Comparison of ENCODE assay signal across 18 cellular contexts in genomic region chr16:86334062-86334461, GRCh38.
DNase-seq lines count a peak whose midpoint lies in the region; ATAC-seq and TF ChIP-seq lines count a peak whose summit lies in the region.
"Had no signal": no experiment of that assay in that cellular context is flagged by ENCODE, and none has a peak within 500 bp of the region (broad histone marks: within the 10 kb centered on the region; RNA-seq: fewer than 3 reads in every experiment).

No MANE protein-coding gene starts in this region.

- H3K36me3 ChIP-seq in hepatocyte (replicated peaks; ENCODE audit: insufficient read depth, low read depth) (no peaks in the 10 kb centered on the region), mesendoderm (ENCODE audit: control insufficient read depth, insufficient read depth, low read length) (no peaks in the 10 kb centered on the region), testis (ENCODE audit: low read depth, missing control alignments) (no peaks in the 10 kb centered on the region)
- H3K36me3 ChIP-seq: BLaER1, HAP-1 had no signal

- ATAC-seq in WTC11, result peak; percentile 52; the same call in 1 of the 2 replicates
- ATAC-seq: HepG2 had no signal

- H3K27ac ChIP-seq in hepatocyte (peak overlapping the region; percentile 46), mesendoderm (ENCODE audit: low read depth, low read length) (no peak overlapping the region), testis (no peak overlapping the region)
- H3K27ac ChIP-seq: BLaER1 had no signal

- peak overlapping the region; percentile 45 for H3K56ac ChIP-seq in mesendoderm (ENCODE audit: low read length)

- H2BK120ac ChIP-seq in mesendoderm (ENCODE audit: low read depth, low read length), result no peak overlapping the region

- H3K4me3 Mint-ChIP-seq in activated naive CD4-positive, alpha-beta T cell treated with anti-CD3 and anti-CD28 coated beads for 36 hours, result no peak overlapping the region
- H3K4me3 Mint-ChIP-seq in WTC11, result no peak overlapping the region
- H3K4me3 Mint-ChIP-seq: CD8-positive, alpha-beta memory T cell; HFFc6 had no signal

- peak overlapping the region; percentile 27 for H3K4me2 ChIP-seq in hepatocyte
- no peak overlapping the region for H3K4me2 ChIP-seq in mesendoderm (ENCODE audit: low read length)
- H3K4me2 ChIP-seq: BLaER1 had no signal

- no peak for TF ChIP-seq POLR2A in testis (IDR thresholded peaks at IDR 0.05)

- H4K8ac ChIP-seq in mesendoderm (ENCODE audit: low read depth, low read length), result no peak overlapping the region

- peak overlapping the region; percentile 24 for H3K27ac Mint-ChIP-seq in activated naive CD4-positive, alpha-beta T cell treated with anti-CD3 and anti-CD28 coated beads for 36 hours
- no peak overlapping the region for H3K27ac Mint-ChIP-seq in WTC11
- H3K27ac Mint-ChIP-seq: CD8-positive, alpha-beta memory T cell; HFFc6 had no signal

- H3K9me2 ChIP-seq in hepatocyte (replicated peaks; ENCODE audit: insufficient read depth), result no peaks in the 10 kb centered on the region

- H4K20me1 ChIP-seq in hepatocyte (ENCODE audit: insufficient read depth, poor library complexity, severe bottlenecking), result no peaks in the 10 kb centered on the region
- H4K20me1 ChIP-seq: BLaER1 had no signal

- no peak overlapping the region for H3K4ac ChIP-seq in mesendoderm (ENCODE audit: low read depth, low read length)

- no peak for DNase-seq in activated naive CD4-positive, alpha-beta T cell treated with anti-CD3 and anti-CD28 coated beads for 36 hours
- DNase-seq in activated naive CD4-positive, alpha-beta T cell (lab: John Stamatoyannopoulos, UW), result no peak
- DNase-seq in WTC11 (ENCODE audit: low spot score), result no peak
- DNase-seq in hepatocyte (ENCODE audit: low spot score), result peak; percentile 35
- DNase-seq in mesendoderm, result peak; percentile 72
- no peak for DNase-seq in stimulated activated CD4-positive, alpha-beta T cell treated with anti-CD3 and anti-CD28 coated beads, Interleukin-15, amount 100 ng/mL, for 24 hours
- no peak for DNase-seq in head of caudate nucleus
- no peak for DNase-seq in testis
- DNase-seq: 8988T; AML-193; Caco-2; CD8-positive, alpha-beta memory T cell; DND-41; GDM1; HFFc6 had no signal

- H3K36me3 Mint-ChIP-seq in activated naive CD4-positive, alpha-beta T cell treated with anti-CD3 and anti-CD28 coated beads for 36 hours (ENCODE audit: low read depth), result no peaks in the 10 kb centered on the region
- no peaks in the 10 kb centered on the region for H3K36me3 Mint-ChIP-seq in WTC11
- H3K36me3 Mint-ChIP-seq: CD8-positive, alpha-beta memory T cell had no signal

- peaks cover 22% of the 10 kb centered on the region for H3K27me3 Mint-ChIP-seq in activated naive CD4-positive, alpha-beta T cell treated with anti-CD3 and anti-CD28 coated beads for 36 hours (ENCODE audit: low read depth)
- peaks cover 9% of the 10 kb centered on the region for H3K27me3 Mint-ChIP-seq in WTC11 (ENCODE audit: low read depth)

- H3K27me3 ChIP-seq in hepatocyte, result no peaks in the 10 kb centered on the region
- H3K27me3 ChIP-seq in mesendoderm (ENCODE audit: insufficient read depth, low read length, poor library complexity), result no peaks in the 10 kb centered on the region
- H3K27me3 ChIP-seq in testis, result no peaks in the 10 kb centered on the region
- H3K27me3 ChIP-seq: BLaER1 had no signal

- no peak for TF ChIP-seq CTCF in WTC11 (IDR thresholded peaks at IDR 0.05)
- no peak for TF ChIP-seq CTCF in hepatocyte (IDR thresholded peaks at IDR 0.05; ENCODE audit: poor library complexity)
- TF ChIP-seq CTCF in testis (IDR thresholded peaks at IDR 0.05), result no peak

- no peaks in the 10 kb centered on the region for H3K79me1 ChIP-seq in mesendoderm (ENCODE audit: low read length)

- no peak overlapping the region for H2AFZ ChIP-seq in hepatocyte

- no peak overlapping the region for H2BK5ac ChIP-seq in mesendoderm (ENCODE audit: low read length)

- H3K18ac ChIP-seq in mesendoderm (ENCODE audit: low read length), result peak overlapping the region; percentile 31

- no peak overlapping the region for H2AK5ac ChIP-seq in mesendoderm (ENCODE audit: low read length)

- H3K4me1 ChIP-seq in hepatocyte (ENCODE audit: insufficient read depth) (peaks cover 8% of the 10 kb centered on the region), mesendoderm (ENCODE audit: control insufficient read depth, low read depth, low read length) (peaks cover 17% of the 10 kb centered on the region), testis (no peaks in the 10 kb centered on the region)
- H3K4me1 ChIP-seq: BLaER1, Caco-2, HAP-1 had no signal

- POLR2A ChIA-PET in WTC11 (lab: Charles Lee), result no interaction called here

- no peaks in the 10 kb centered on the region for H3K9me3 Mint-ChIP-seq in activated naive CD4-positive, alpha-beta T cell treated with anti-CD3 and anti-CD28 coated beads for 36 hours
- H3K9me3 Mint-ChIP-seq in WTC11, result no peaks in the 10 kb centered on the region
- H3K9me3 Mint-ChIP-seq: CD8-positive, alpha-beta memory T cell; HFFc6 had no signal

- no peak overlapping the region for H2BK15ac ChIP-seq in mesendoderm (replicated peaks; ENCODE audit: low read depth)

- H3K9me3 ChIP-seq in hepatocyte (ENCODE audit: low read depth) (no peaks in the 10 kb centered on the region), testis (no peaks in the 10 kb centered on the region)
- H3K9me3 ChIP-seq: BLaER1, Caco-2, HAP-1 had no signal

- no peak overlapping the region for H3K4me3 ChIP-seq in hepatocyte
- H3K4me3 ChIP-seq in mesendoderm (ENCODE audit: low read length), result no peak overlapping the region
- no peak overlapping the region for H3K4me3 ChIP-seq in testis
- H3K4me3 ChIP-seq: BLaER1, HAP-1 had no signal

- H4K5ac ChIP-seq in mesendoderm (ENCODE audit: low read length), result no peak overlapping the region

- H3K79me2 ChIP-seq in hepatocyte (no peaks in the 10 kb centered on the region), mesendoderm (ENCODE audit: control insufficient read depth, insufficient read depth, low read length) (no peaks in the 10 kb centered on the region)

- 20% methylated on average over 7 of the region's 7 CpGs for WGBS in hepatocyte (ENCODE audit: low lambda C conversion rate, missing lambda C conversion rate)
- no CpG with 5 or more reads among the region's 7 CpGs for WGBS in mesendoderm (ENCODE audit: extremely low coverage, insufficient coverage, low lambda C conversion rate)
- 33 to 39% methylated on average over 7 of the region's 7 CpGs for WGBS in testis, 2 donors

- H3K23ac ChIP-seq in mesendoderm (ENCODE audit: low read length), result no peak overlapping the region

- no peaks in the 10 kb centered on the region for H3K4me1 Mint-ChIP-seq in activated naive CD4-positive, alpha-beta T cell treated with anti-CD3 and anti-CD28 coated beads for 36 hours (ENCODE audit: low read depth)
- H3K4me1 Mint-ChIP-seq in WTC11, result peaks cover 24% of the 10 kb centered on the region
- H3K4me1 Mint-ChIP-seq: CD8-positive, alpha-beta memory T cell had no signal

- CTCF ChIA-PET in activated naive CD4-positive, alpha-beta T cell treated with anti-CD3 and anti-CD28 coated beads for 36 hours (lab: Charles Lee), result no interaction called here
- CTCF ChIA-PET in WTC11 (lab: Charles Lee), result no interaction called here

- H3K9ac ChIP-seq in mesendoderm (ENCODE audit: low read length), result peak overlapping the region; percentile 4
- H3K9ac ChIP-seq: BLaER1 had no signal

- intact Hi-C loops in activated naive CD4-positive, alpha-beta T cell treated with anti-CD3 and anti-CD28 coated beads for 36 hours (cut with micrococcal nuclease), result no loop called here
- intact Hi-C loops in head of caudate nucleus (cut with DNase I) (no loop called here), testis (cut with DNase I; ENCODE audit: low total_unique reads) (no loop called here)

TF ChIP-seq in WTC11, 78 proteins besides CTCF, POLR2A, EP300 and RAD21 (continues in another document):
- TF ChIP-seq MLX (CRISPR knock-in tag; IDR thresholded peaks at IDR 0.05) (no peak), USF2 (CRISPR knock-in tag; IDR thresholded peaks at IDR 0.05) (no peak), FOXK1 (CRISPR knock-in tag; IDR thresholded peaks at IDR 0.05) (no peak), JUN (CRISPR knock-in tag; IDR thresholded peaks at IDR 0.05) (no peak), OVOL2 (CRISPR knock-in tag; IDR thresholded peaks at IDR 0.05; ENCODE audit: borderline replicate concordance) (no peak), FOXP4 (CRISPR knock-in tag; IDR thresholded peaks at IDR 0.05) (no peak), ESRRA (CRISPR knock-in tag; IDR thresholded peaks at IDR 0.05; ENCODE audit: borderline replicate concordance) (no peak), CBFB (CRISPR knock-in tag; IDR thresholded peaks at IDR 0.05; ENCODE audit: low read depth) (no peak)

Comparison
In these comparisons a context has a peak if more than half of its experiments do, and no peak if none do; other contexts are left out.
1. DNase-seq: peak in hepatocyte (single experiment) and mesendoderm (single experiment); none in activated naive CD4-positive, alpha-beta T cell treated with anti-CD3 and anti-CD28 coated beads for 36 hours (single experiment), activated naive CD4-positive, alpha-beta T cell (0 of 4), WTC11 (single experiment), stimulated activated CD4-positive, alpha-beta T cell treated with anti-CD3 and anti-CD28 coated beads, Interleukin-15, amount 100 ng/mL, for 24 hours (single experiment), head of caudate nucleus (0 of 42) and testis (single experiment).